ENCODE assay signal across 1 cellular context in genomic region chr6:106628658-106629102, GRCh38.
TF ChIP-seq lines count a peak whose summit lies in the region.

No MANE protein-coding gene starts in this region.

TF ChIP-seq in WTC11, 78 proteins besides CTCF, POLR2A, EP300 and RAD21 (continued from another document):
- no peak for TF ChIP-seq ZNF532 (CRISPR knock-in tag; IDR thresholded peaks at IDR 0.05; ENCODE audit: borderline replicate concordance)
- TF ChIP-seq TP53 (CRISPR knock-in tag; IDR thresholded peaks at IDR 0.05), result no peak
- TF ChIP-seq FOXP1 (CRISPR knock-in tag; IDR thresholded peaks at IDR 0.05; ENCODE audit: borderline replicate concordance), result no peak
- no peak for TF ChIP-seq SOX15 (CRISPR knock-in tag; IDR thresholded peaks at IDR 0.05)
- TF ChIP-seq, protein P1, sequence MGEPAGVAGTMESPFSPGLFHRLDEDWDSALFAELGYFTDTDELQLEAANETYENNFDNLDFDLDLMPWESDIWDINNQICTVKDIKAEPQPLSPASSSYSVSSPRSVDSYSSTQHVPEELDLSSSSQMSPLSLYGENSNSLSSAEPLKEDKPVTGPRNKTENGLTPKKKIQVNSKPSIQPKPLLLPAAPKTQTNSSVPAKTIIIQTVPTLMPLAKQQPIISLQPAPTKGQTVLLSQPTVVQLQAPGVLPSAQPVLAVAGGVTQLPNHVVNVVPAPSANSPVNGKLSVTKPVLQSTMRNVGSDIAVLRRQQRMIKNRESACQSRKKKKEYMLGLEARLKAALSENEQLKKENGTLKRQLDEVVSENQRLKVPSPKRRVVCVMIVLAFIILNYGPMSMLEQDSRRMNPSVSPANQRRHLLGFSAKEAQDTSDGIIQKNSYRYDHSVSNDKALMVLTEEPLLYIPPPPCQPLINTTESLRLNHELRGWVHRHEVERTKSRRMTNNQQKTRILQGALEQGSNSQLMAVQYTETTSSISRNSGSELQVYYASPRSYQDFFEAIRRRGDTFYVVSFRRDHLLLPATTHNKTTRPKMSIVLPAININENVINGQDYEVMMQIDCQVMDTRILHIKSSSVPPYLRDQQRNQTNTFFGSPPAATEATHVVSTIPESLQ (CRISPR knock-in tag; IDR thresholded peaks at IDR 0.05), result no peak
- TF ChIP-seq ARID4B (CRISPR knock-in tag; IDR thresholded peaks at IDR 0.05; ENCODE audit: borderline replicate concordance), result no peak
TF ChIP-seq in WTC11: peak in this region for 0.
